In genomic region chr19:57362419-57362818, GRCh38 we compare ENCODE assay signal across 8 cellular contexts. TPM values are rescaled to one million over a fixed set of nuclear protein-coding genes. Genes with fewer than 3 reads are reported as not detected.
DNase-seq lines count a peak whose midpoint lies in the region; ATAC-seq and TF ChIP-seq lines count a peak whose summit lies in the region.

No MANE protein-coding gene starts in this region.

- ATAC-seq in Panc1: no peak
- no peak for ATAC-seq in activated CD4-positive, CD25-positive, alpha-beta regulatory T cell treated with anti-CD3 and anti-CD28 coated beads, Interleukin-2, amount 50 U/mL, for 24 hours

- peak overlapping the region; percentile 95 for H3K27ac Mint-ChIP-seq in Caco-2 (ENCODE audit: unreplicated experiment)
- H3K27ac Mint-ChIP-seq in osteocyte (ENCODE audit: unreplicated experiment): peak overlapping the region; percentile 98

- peaks cover 3% of the 10 kb centered on the region; the same call in 1 of the 2 replicates for H3K4me1 ChIP-seq in Caco-2
- H3K4me1 ChIP-seq in Panc1 (ENCODE audit: control insufficient read depth, insufficient read depth, low read length): peaks cover 5% of the 10 kb centered on the region

- peaks cover 21% of the 10 kb centered on the region for H3K4me1 Mint-ChIP-seq in Caco-2 (ENCODE audit: low read depth, unreplicated experiment)
- peaks cover 14% of the 10 kb centered on the region for H3K4me1 Mint-ChIP-seq in osteocyte (ENCODE audit: unreplicated experiment)

- H3K4me3 Mint-ChIP-seq in Caco-2 (ENCODE audit: unreplicated experiment) (peak overlapping the region; percentile 84), osteocyte (ENCODE audit: unreplicated experiment) (peak overlapping the region; percentile 91)

- no peaks in the 10 kb centered on the region for H3K27me3 ChIP-seq in Caco-2 (replicated peaks; ENCODE audit: control insufficient read depth, insufficient read depth, low read length)
- no peaks in the 10 kb centered on the region for H3K27me3 ChIP-seq in Panc1 (ENCODE audit: control insufficient read depth, insufficient read depth, low read length)

- CTCF ChIA-PET in Caco-2 (lab: Charles Lee) (interaction anchor here (1.3 kb wide), 1 partner anchor 27 kb away, joined by 3 read pairs; the partner anchor contains the start of gene ZNF548), Panc1 (lab: Charles Lee) (no interaction called here)

- intact Hi-C loops in Caco-2 (cut with micrococcal nuclease; ENCODE audit: unreplicated experiment) (no loop called here), Panc1 (cut with micrococcal nuclease; ENCODE audit: unreplicated experiment) (no loop called here)

- H3K36me3 ChIP-seq in Caco-2 (ENCODE audit: control insufficient read depth, insufficient read depth, low read length) (no peaks in the 10 kb centered on the region), Panc1 (ENCODE audit: control insufficient read depth, insufficient read depth, low read length) (no peaks in the 10 kb centered on the region)

- in situ Hi-C loops in Panc1 (cut with HindIII; ENCODE audit: low pct_unique_long_range_greater_than_20kb, low sequenced_read_pairs): no loop called here

- H3K27me3 Mint-ChIP-seq in Caco-2 (ENCODE audit: insufficient read depth, unreplicated experiment) (no peaks in the 10 kb centered on the region), osteocyte (ENCODE audit: unreplicated experiment) (no peaks in the 10 kb centered on the region)

- H3K9me3 ChIP-seq in Caco-2 (peaks cover 16% of the 10 kb centered on the region), Panc1 (ENCODE audit: control insufficient read depth, insufficient read depth, low read depth, low read length) (peaks cover 5% of the 10 kb centered on the region; the same call in 1 of the 2 replicates)

- no peak for DNase-seq in Caco-2
- DNase-seq in Panc1 (ENCODE audit: low read depth, low spot score): no peak
- no peak for DNase-seq in epithelial cell of esophagus (ENCODE audit: low read depth)
- DNase-seq in osteocyte (ENCODE audit: extremely low spot score, unreplicated experiment): no peak
- DNase-seq in mucosa of gallbladder (ENCODE audit: low spot score): no peak
- no peak for DNase-seq in mesenteric fat pad (ENCODE audit: low spot score)
- DNase-seq in DMS 273 (lab: John Stamatoyannopoulos, UW; ENCODE audit: unreplicated experiment): no peak

- POLR2A ChIA-PET in Caco-2 (lab: Charles Lee): interaction anchor here (0.6 to 1.0 kb wide), 2 partner anchors 27 to 202 kb away, joined by 3 to 4 read pairs; partner anchors contain the start of gene ZNF548
- POLR2A ChIA-PET in Panc1 (lab: Charles Lee): no interaction called here

- H3K4me3 ChIP-seq in Caco-2 (ENCODE audit: low read depth, low read length): peak overlapping the region; percentile 77
- H3K4me3 ChIP-seq in Panc1 (ENCODE audit: low read depth in 2 of 2, low read length in 2 of 2): peak overlapping the region; percentile 80 to 81
- H3K4me3 ChIP-seq in epithelial cell of esophagus (ENCODE audit: low read length): peak overlapping the region; percentile 78

- H3K36me3 Mint-ChIP-seq in Caco-2 (ENCODE audit: insufficient read depth, unreplicated experiment) (peaks cover 17% of the 10 kb centered on the region), osteocyte (ENCODE audit: unreplicated experiment) (peaks cover 38% of the 10 kb centered on the region)

- H3K9me3 Mint-ChIP-seq in Caco-2 (ENCODE audit: unreplicated experiment): peaks cover 9% of the 10 kb centered on the region
- peaks cover 21% of the 10 kb centered on the region for H3K9me3 Mint-ChIP-seq in osteocyte (ENCODE audit: unreplicated experiment)

- BruUV-seq in Caco-2 (replicated peaks; lab: Mats Ljungman, UMichigan): no TSS peak
- no TSS peak for BruUV-seq in Panc1 (replicated peaks; lab: Mats Ljungman, UMichigan)

- TF ChIP-seq CTCF in Caco-2 (IDR thresholded peaks at IDR 0.05; ENCODE audit: insufficient read depth in 1 of 2, low read depth in 1 of 2, low read length in 1 of 2, severe bottlenecking in 1 of 2, unreplicated experiment in 1 of 2): no peak
- no peak for TF ChIP-seq CTCF in Panc1 (IDR thresholded peaks at IDR 0.05)
- TF ChIP-seq CTCF in epithelial cell of esophagus (IDR thresholded peaks at IDR 0.05; ENCODE audit: insufficient read depth, low read depth, low read length, missing control alignments): no peak
- TF ChIP-seq CTCF in osteocyte (IDR thresholded peaks at IDR 0.05): no peak

- H3K27ac ChIP-seq in Panc1 (ENCODE audit: low read length): peak overlapping the region; percentile 97

RNA-seq across cellular contexts. Expression of gene TRAPPC2B, which starts 0.9 kb away (rescaled TPM):
- total RNA-seq in Caco-2 (2022) (7.0 and 8.6 TPM in 2 replicates), Panc1 (2021; ENCODE audit: unreplicated experiment) (15.1 TPM), osteocyte (10.9 and 13.4 TPM in 2 replicates), mucosa of gallbladder (10.6 TPM), mesenteric fat pad (10.3 TPM)
- polyA plus RNA-seq in Panc1 (2012; ENCODE audit: insufficient read length): 23.4 TPM

RNA-seq across cellular contexts. Expression of gene ZNF547, which starts 0.9 kb away (rescaled TPM):
- 0.95 and 1.8 TPM in 2 replicates for total RNA-seq in Caco-2 (2022)
- 4.1 TPM for total RNA-seq in Panc1 (2021; ENCODE audit: unreplicated experiment)
- 3.8 TPM for polyA plus RNA-seq in Panc1 (2012; ENCODE audit: insufficient read length)
- 3.4 and 5.5 TPM in 2 replicates for total RNA-seq in osteocyte
- 5.6 TPM for total RNA-seq in mucosa of gallbladder
- total RNA-seq in mesenteric fat pad: 2.2 TPM

RNA-seq across cellular contexts. Expression of gene ZNF304, which starts 11.3 kb away (rescaled TPM):
- total RNA-seq in Caco-2 (2022) (0.07 and 0.09 TPM in 2 replicates), Panc1 (2021; ENCODE audit: unreplicated experiment) (10.8 TPM), osteocyte (9.5 and 11.0 TPM in 2 replicates), mucosa of gallbladder (11.6 TPM), mesenteric fat pad (7.4 TPM)
- 6.0 TPM for polyA plus RNA-seq in Panc1 (2012; ENCODE audit: insufficient read length)

RNA-seq across cellular contexts. Expression of gene ZNF548, which starts 27.2 kb away (rescaled TPM):
- 4.9 and 5.5 TPM in 2 replicates for total RNA-seq in Caco-2 (2022)
- 14.7 TPM for total RNA-seq in Panc1 (2021; ENCODE audit: unreplicated experiment)
- polyA plus RNA-seq in Panc1 (2012; ENCODE audit: insufficient read length): 5.9 TPM
- total RNA-seq in osteocyte: 18.3 and 19.8 TPM in 2 replicates
- total RNA-seq in mucosa of gallbladder: 23.5 TPM
- total RNA-seq in mesenteric fat pad: 13.9 TPM

RNA-seq across cellular contexts. Expression of gene ZNF543, which starts 42.1 kb away (rescaled TPM):
- total RNA-seq in Caco-2 (2022) (3.3 and 3.5 TPM in 2 replicates), Panc1 (2021; ENCODE audit: unreplicated experiment) (10.8 TPM), osteocyte (7.1 and 7.3 TPM in 2 replicates), mucosa of gallbladder (10.6 TPM), mesenteric fat pad (5.3 TPM)
- 1.5 TPM for polyA plus RNA-seq in Panc1 (2012; ENCODE audit: insufficient read length)
